ENCODE assay signal across 10 cellular contexts in the genomic region with DNA sequence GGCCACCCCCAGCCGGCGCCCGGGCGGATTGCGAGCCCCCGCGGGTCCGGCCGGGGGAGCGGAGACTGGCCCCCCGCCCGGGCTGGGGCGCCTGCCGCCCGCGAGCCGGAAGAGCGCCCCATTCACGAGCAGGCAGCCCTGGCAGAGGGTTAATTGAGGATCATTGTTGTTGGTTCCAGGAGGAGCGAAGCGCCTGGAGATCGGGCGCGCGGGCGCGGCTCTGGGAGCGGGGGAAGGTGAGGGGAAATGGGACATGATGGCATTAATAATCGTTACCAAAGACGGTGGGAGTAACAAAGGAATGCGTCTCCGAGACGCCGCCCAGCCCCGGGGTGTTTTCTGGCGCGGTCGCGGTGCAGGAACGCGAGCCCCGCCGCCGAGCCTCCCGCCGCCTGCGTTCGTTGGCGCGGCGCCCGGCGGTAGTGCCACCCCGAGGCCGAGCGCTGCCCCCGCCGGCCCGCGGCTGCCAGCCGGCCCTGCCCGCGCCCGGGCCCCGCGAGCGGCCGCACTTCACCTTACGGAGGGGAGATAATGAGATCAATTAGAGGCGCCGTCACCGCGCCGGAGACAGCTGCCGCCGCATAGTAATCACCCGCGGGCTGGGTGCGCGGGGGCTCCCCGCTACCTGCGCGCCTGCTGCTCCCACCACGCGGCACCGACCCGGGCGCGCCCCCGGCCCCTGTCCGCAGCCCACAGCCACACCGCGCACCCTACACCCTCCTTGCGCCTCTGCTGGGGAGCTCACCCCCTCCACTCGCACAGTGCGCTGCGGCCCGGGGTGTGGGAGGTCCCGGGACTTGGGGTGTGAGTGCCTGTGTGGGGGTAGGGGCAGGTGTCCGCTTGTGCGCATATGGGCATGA. TPM values are rescaled to one million over a fixed set of nuclear protein-coding genes. Genes with fewer than 3 reads are reported as not detected.
A peak's percentile ranks its signal among the peaks of the same experiment; 100 is the strongest.
DNase-seq lines count a peak whose midpoint lies in the region; ATAC-seq and TF ChIP-seq lines count a peak whose summit lies in the region.
"Had no signal": no experiment of that assay in that cellular context is flagged by ENCODE, and none has a peak within 500 bp of the region (broad histone marks: within the 10 kb centered on the region; RNA-seq: fewer than 3 reads in every experiment).

No MANE protein-coding gene starts in this region.

- H3K4me1 ChIP-seq in GM23338 (ENCODE audit: insufficient read depth) (peaks cover 28% of the 10 kb centered on the region), iPS-18a (ENCODE audit: control insufficient read depth, low read depth, low read length) (peaks cover 25% of the 10 kb centered on the region)

- peak overlapping the region; percentile 77 for H3K4me3 ChIP-seq in GM23338
- H3K4me3 ChIP-seq in iPS-18a (ENCODE audit: low read length): peak overlapping the region; percentile 57

- H3K79me2 ChIP-seq in GM23338 (replicated peaks; ENCODE audit: insufficient read depth): no peaks in the 10 kb centered on the region

- H3F3A ChIP-seq in GM23338 (replicated peaks; ENCODE audit: low read depth): no peaks in the 10 kb centered on the region; the same call in 1 of the 2 replicates

- H3K27me3 ChIP-seq in GM23338 (ENCODE audit: insufficient read depth): peaks cover 23% of the 10 kb centered on the region
- H3K27me3 ChIP-seq in iPS-18a (ENCODE audit: control insufficient read depth, insufficient read depth, low read length): peaks cover 27% of the 10 kb centered on the region

- H3K9me3 ChIP-seq in iPS-18a (ENCODE audit: control insufficient read depth, low read depth, low read length): no peaks in the 10 kb centered on the region

- peak overlapping the region; percentile 84 for H3K4me3 Mint-ChIP-seq in GM23338
- H3K4me3 Mint-ChIP-seq in stimulated activated effector memory CD8-positive, alpha-beta T cell treated with anti-CD3 and anti-CD28 coated beads, Interleukin-12 subunit alpha, Interleukin-12 subunit beta, amount 100 ng/mL, for 72 hours: no peak overlapping the region

- peak overlapping the region; percentile 90 for H2AFZ ChIP-seq in GM23338

- H3K4me1 Mint-ChIP-seq in GM23338: peaks cover 36% of the 10 kb centered on the region
- no peaks in the 10 kb centered on the region for H3K4me1 Mint-ChIP-seq in stimulated activated effector memory CD8-positive, alpha-beta T cell treated with anti-CD3 and anti-CD28 coated beads, Interleukin-12 subunit alpha, Interleukin-12 subunit beta, amount 100 ng/mL, for 72 hours

- peak overlapping the region; percentile 93 for H3K4me2 ChIP-seq in GM23338

- H3K9ac ChIP-seq in iPS-18a (ENCODE audit: low read length): peak overlapping the region; percentile 39

- H3K27ac Mint-ChIP-seq in GM23338: no peak overlapping the region
- H3K27ac Mint-ChIP-seq in stimulated activated effector memory CD8-positive, alpha-beta T cell treated with anti-CD3 and anti-CD28 coated beads, Interleukin-12 subunit alpha, Interleukin-12 subunit beta, amount 100 ng/mL, for 72 hours: no peak overlapping the region

- H3K36me3 ChIP-seq in GM23338 (ENCODE audit: insufficient read depth): no peaks in the 10 kb centered on the region
- H3K36me3 ChIP-seq in iPS-18a (ENCODE audit: control insufficient read depth, low read depth, low read length): no peaks in the 10 kb centered on the region

- ATAC-seq in GM23338 (peak; percentile 27), omental fat pad (ENCODE audit: low FRiP score) (no peak), HG02852 (IDR thresholded peaks at IDR 0.05; ENCODE audit: unreplicated experiment) (no peak)
- ATAC-seq in stimulated activated effector memory CD8-positive, alpha-beta T cell treated with anti-CD3 and anti-CD28 coated beads, Interleukin-12 subunit alpha, Interleukin-12 subunit beta, amount 100 ng/mL, for 72 hours: peak; percentile 39

- peak; percentile 70 for DNase-seq in GM23338 (ENCODE audit: low spot score)
- DNase-seq in stimulated activated effector memory CD8-positive, alpha-beta T cell treated with anti-CD3 and anti-CD28 coated beads, Interleukin-12 subunit alpha, Interleukin-12 subunit beta, amount 100 ng/mL, for 72 hours (ENCODE audit: low spot score in 2 of 2): no peak
- DNase-seq in omental fat pad (ENCODE audit: low spot score): no peak
- no peak for DNase-seq in SW 1271 (lab: John Stamatoyannopoulos, UW)
- DNase-seq: activated CD4-positive, alpha-beta T cell treated with anti-CD3 and anti-CD28 coated beads, Interleukin-2, amount 50 U/mL, for 1 hour; DND-41; NCI-H1694 had no signal

- H3K27me3 Mint-ChIP-seq in GM23338 (ENCODE audit: insufficient read depth, low read depth, poor library complexity): peaks cover 10% of the 10 kb centered on the region

- H3K27ac ChIP-seq in GM23338 (ENCODE audit: low read depth) (no peak overlapping the region), VCaP (peak overlapping the region; percentile 47; the same call in 1 of the 2 replicates), iPS-18a (ENCODE audit: low read length) (no peak overlapping the region)

- no peaks in the 10 kb centered on the region; the same call in 2 of the 3 replicates for H3K9me3 Mint-ChIP-seq in GM23338
- no peaks in the 10 kb centered on the region for H3K9me3 Mint-ChIP-seq in stimulated activated effector memory CD8-positive, alpha-beta T cell treated with anti-CD3 and anti-CD28 coated beads, Interleukin-12 subunit alpha, Interleukin-12 subunit beta, amount 100 ng/mL, for 72 hours

- H4K20me1 ChIP-seq in GM23338 (replicated peaks; ENCODE audit: insufficient read depth): no peaks in the 10 kb centered on the region

- H3K36me3 Mint-ChIP-seq in GM23338 (ENCODE audit: low read depth): no peaks in the 10 kb centered on the region
- H3K36me3 Mint-ChIP-seq in stimulated activated effector memory CD8-positive, alpha-beta T cell treated with anti-CD3 and anti-CD28 coated beads, Interleukin-12 subunit alpha, Interleukin-12 subunit beta, amount 100 ng/mL, for 72 hours: no peaks in the 10 kb centered on the region

- no peak for TF ChIP-seq CTCF in GM23338 (conservative IDR thresholded peaks at IDR 0.05; ENCODE audit: low read depth in 2 of 2)
- peak; percentile 43 for TF ChIP-seq CTCF in VCaP (conservative IDR thresholded peaks at IDR 0.05)
- no peak for TF ChIP-seq CTCF in omental fat pad (IDR thresholded peaks at IDR 0.05)

- H3K9me2 ChIP-seq in GM23338 (ENCODE audit: insufficient read depth): 0 out of 2 replicates have a peak, but pooled peaks cover 3% of the 10 kb centered on the region

TF ChIP-seq in GM23338, 12 proteins besides CTCF, POLR2A, EP300 and RAD21 (continues in another document):
- no peak for TF ChIP-seq NANOG (IDR thresholded peaks at IDR 0.05; ENCODE audit: borderline replicate concordance)

RNA-seq across cellular contexts. Expression of a gene that starts 2.8 kb away (rescaled TPM):
- total RNA-seq in GM23338 (2014; rRNA removed; shearing (Covaris generic)): 0.07 TPM in 1 of 2 replicates, not detected in the other
- polyA plus RNA-seq in GM23338 (2016; fragmentation: Nextera tagmentation; extraction: Ambion mirVana): 0.30 TPM in 1 of 2 replicates, not detected in the other
- total RNA-seq in omental fat pad: 1 to 10 TPM in 1 of 4 donors, under 1 TPM in 1, not detected in 2; 0.09 to 1.1 TPM

Comparison
In these comparisons a context has a peak if more than half of its experiments do, and no peak if none do; other contexts are left out.
1. ATAC-seq: peak in GM23338 (single experiment) and stimulated activated effector memory CD8-positive, alpha-beta T cell treated with anti-CD3 and anti-CD28 coated beads, Interleukin-12 subunit alpha, Interleukin-12 subunit beta, amount 100 ng/mL, for 72 hours (single experiment); none in omental fat pad (single experiment) and HG02852 (single experiment).